Comparison of ENCODE assay signal across 4 cellular contexts in the genomic region with DNA sequence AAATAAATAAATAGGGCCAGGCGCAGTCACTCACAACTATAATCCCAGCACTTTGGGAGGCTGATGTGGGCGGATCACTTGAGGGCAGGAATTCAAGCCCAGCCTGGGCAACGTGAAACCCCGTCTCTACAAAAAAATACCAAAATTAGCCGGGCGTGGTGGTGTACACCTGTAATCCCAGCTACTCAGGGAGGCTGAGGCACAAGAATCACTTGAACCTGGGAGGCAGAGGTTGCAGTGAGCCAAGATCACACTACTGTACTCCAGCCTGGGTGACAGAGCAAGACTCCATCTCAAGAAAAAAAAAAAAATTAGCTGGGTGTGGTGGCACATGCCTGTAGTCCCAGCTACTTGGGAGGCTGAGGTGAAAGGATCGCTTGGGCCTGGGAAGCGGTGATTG. TPM values are rescaled to one million over a fixed set of nuclear protein-coding genes. Genes with fewer than 3 reads are reported as not detected.
"Had no signal": no experiment of that assay in that cellular context is flagged by ENCODE, and none has a peak within 500 bp of the region (broad histone marks: within the 10 kb centered on the region; RNA-seq: fewer than 3 reads in every experiment).

No MANE protein-coding gene starts in this region.

RNA-seq across cellular contexts. Expression of a gene that starts 27.3 kb away (rescaled TPM):
- total RNA-seq: activated CD8-positive, alpha-beta T cell treated with anti-CD3 and anti-CD28 coated beads, Interleukin-2, amount 10 ng/mL, durations not matched to agents 7 days and 5 days; Peyer's patch; SK-MEL-5; T-helper 17 cell had no signal
